Comparison of ENCODE assay signal across 21 cellular contexts in genomic region chr6:72216222-72217106, GRCh38.
A peak's percentile ranks its signal among the peaks of the same experiment; 100 is the strongest.
DNase-seq lines count a peak whose midpoint lies in the region; ATAC-seq and TF ChIP-seq lines count a peak whose summit lies in the region.
"Had no signal": no experiment of that assay in that cellular context is flagged by ENCODE, and none has a peak within 500 bp of the region (broad histone marks: within the 10 kb centered on the region; RNA-seq: fewer than 3 reads in every experiment).

No MANE protein-coding gene starts in this region.

- POLR2A ChIA-PET in T-cell (lab: Charles Lee) = no interaction called here

- ATAC-seq in T-cell (replicated peaks in 1 of 4) = no peak

- no peak overlapping the region for H3K4me3 ChIP-seq in liver (ENCODE audit: low read depth in 1 of 3, low read length in 3 of 3)
- H3K4me3 ChIP-seq: BLaER1 treated with 17β-estradiol and CSF1 and Interleukin-3, amounts not matched to agents 10 nM and 100 nM; colonic mucosa; GM23248; lung; sigmoid colon; testis had no signal

- no peaks in the 10 kb centered on the region for H3K36me3 Mint-ChIP-seq in T-cell
- H3K36me3 Mint-ChIP-seq: activated naive CD8-positive, alpha-beta T cell had no signal

- H3K4me3 Mint-ChIP-seq in T-cell = no peak overlapping the region
- H3K4me3 Mint-ChIP-seq: activated naive CD8-positive, alpha-beta T cell; endodermal cell had no signal

- no peaks in the 10 kb centered on the region for H3K36me3 ChIP-seq in liver (ENCODE audit: control insufficient read depth in 4 of 4, insufficient read depth in 3 of 4, low read depth in 1 of 4, low read length in 3 of 4)
- H3K36me3 ChIP-seq: BLaER1 treated with 17β-estradiol and CSF1 and Interleukin-3, amounts not matched to agents 10 nM and 100 nM; colonic mucosa; sigmoid colon had no signal

- no peaks in the 10 kb centered on the region for H3K9me3 ChIP-seq in liver (ENCODE audit: control insufficient read depth in 4 of 4, low read length in 3 of 4)
- H3K9me3 ChIP-seq: BLaER1 treated with 17β-estradiol and CSF1 and Interleukin-3, amounts not matched to agents 10 nM and 100 nM; colonic mucosa; sigmoid colon; testis had no signal

- H3K27me3 Mint-ChIP-seq in T-cell = no peaks in the 10 kb centered on the region

- peaks cover 0 to 9% (median 7%) of the 10 kb centered on the region in 4 donors for H3K4me1 ChIP-seq in liver (ENCODE audit: control insufficient read depth in 4 of 4, insufficient read depth in 4 of 4, low read length in 3 of 4)
- H3K4me1 ChIP-seq: colonic mucosa, sigmoid colon, testis had no signal

- H3K27ac Mint-ChIP-seq in T-cell = no peak overlapping the region
- H3K27ac Mint-ChIP-seq: activated naive CD8-positive, alpha-beta T cell; endodermal cell had no signal

- no peak overlapping the region for H3K9ac ChIP-seq in liver (ENCODE audit: low read depth in 1 of 2, low read length in 2 of 2)
- H3K9ac ChIP-seq: BLaER1 treated with 17β-estradiol and CSF1 and Interleukin-3, amounts not matched to agents 10 nM and 100 nM; GM23248 had no signal

- H3K27ac ChIP-seq in liver (ENCODE audit: low read depth in 1 of 2, low read length in 2 of 2) = no peak overlapping the region
- H3K27ac ChIP-seq: BLaER1 treated with 17β-estradiol and CSF1 and Interleukin-3, amounts not matched to agents 10 nM and 100 nM; colonic mucosa; GM23248; HL-60; RWPE1; sigmoid colon; testis had no signal

- 30% methylated on average over 4 of the region's 4 CpGs for WGBS in liver

- CTCF ChIA-PET in T-cell (lab: Charles Lee) = no interaction called here

- no peak for TF ChIP-seq CTCF in liver (IDR thresholded peaks at IDR 0.05; ENCODE audit: low read depth, low read length, missing input control)

- no peaks in the 10 kb centered on the region for H3K27me3 ChIP-seq in liver (ENCODE audit: control insufficient read depth in 4 of 4, insufficient read depth in 4 of 4, low read length in 3 of 4)
- H3K27me3 ChIP-seq: BLaER1 treated with 17β-estradiol and CSF1 and Interleukin-3, amounts not matched to agents 10 nM and 100 nM; colonic mucosa; sigmoid colon; testis had no signal

- DNase-seq in SIG-M5 treated with dmso at 0.1 percent for 504 hours (lab: John Stamatoyannopoulos, UW; ENCODE audit: unreplicated experiment) (peak; percentile 3), SIG-M5 (lab: John Stamatoyannopoulos, UW) (no peak), cerebellar nuclear complex (lab: John Stamatoyannopoulos, UW) (peak; percentile 11 to 28), superior temporal gyrus (ENCODE audit: extremely low spot score) (peak; percentile 47), Ammon's horn (ENCODE audit: low spot score) (no peak), NCI-H524 (lab: John Stamatoyannopoulos, UW) (no peak), T-cell (no peak)
- DNase-seq: activated CD4-positive, alpha-beta T cell treated with anti-CD3 and anti-CD28 coated beads for 48 hours; colonic mucosa; endodermal cell; GM23248; IMR-90; NCI-H187; sigmoid colon; testis had no signal

- peak in 1 of 2 donors; percentile 8 for TF ChIP-seq RAD21 in liver (IDR thresholded peaks at IDR 0.05)

- H3K9me3 Mint-ChIP-seq in T-cell = peaks cover 0 to 3% (median 0%) of the 10 kb centered on the region in 3 donors
- H3K9me3 Mint-ChIP-seq: endodermal cell had no signal

- H3K4me1 Mint-ChIP-seq in T-cell = no peaks in the 10 kb centered on the region
- H3K4me1 Mint-ChIP-seq: endodermal cell had no signal

TF ChIP-seq in liver, 16 proteins besides CTCF, POLR2A, EP300 and RAD21:
- TF ChIP-seq JUND (IDR thresholded peaks at IDR 0.05) (no peak), RXRA (IDR thresholded peaks at IDR 0.05) (peak; percentile 12 to 24), HNF4A (conservative IDR thresholded peaks at IDR 0.05) (peak; percentile 68 to 75), MAX (IDR thresholded peaks at IDR 0.05) (no peak), TAF1 (conservative IDR thresholded peaks at IDR 0.05) (no peak), ZBTB33 (IDR thresholded peaks at IDR 0.05) (no peak), EGR1 (IDR thresholded peaks at IDR 0.05; ENCODE audit: low read depth in 2 of 2) (no peak), FOXA2 (IDR thresholded peaks at IDR 0.05) (no peak), FOXA1 (IDR thresholded peaks at IDR 0.05) (no peak), SP1 (IDR thresholded peaks at IDR 0.05) (peak; percentile 64), ATF3 (IDR thresholded peaks at IDR 0.05) (no peak), GABPA (IDR thresholded peaks at IDR 0.05 in 1 of 2, conservative IDR thresholded peaks at IDR 0.05 in 1 of 2) (no peak), REST (IDR thresholded peaks at IDR 0.05) (no peak), HNF4G (IDR thresholded peaks at IDR 0.05) (peak; percentile 50), NR2F2 (IDR thresholded peaks at IDR 0.05) (no peak), YY1 (IDR thresholded peaks at IDR 0.05) (no peak)
TF ChIP-seq in liver: peak in this region for 4.

Comparison
In these comparisons a context has a peak if more than half of its experiments do, and no peak if none do; other contexts are left out.
1. DNase-seq: peak in SIG-M5 treated with dmso at 0.1 percent for 504 hours (single experiment), cerebellar nuclear complex (2 of 2) and superior temporal gyrus (single experiment); none in SIG-M5 (single experiment), Ammon's horn (single experiment), NCI-H524 (0 of 2) and T-cell (0 of 34).